8 cellular contexts compared by ENCODE assay signal in the genomic region with DNA sequence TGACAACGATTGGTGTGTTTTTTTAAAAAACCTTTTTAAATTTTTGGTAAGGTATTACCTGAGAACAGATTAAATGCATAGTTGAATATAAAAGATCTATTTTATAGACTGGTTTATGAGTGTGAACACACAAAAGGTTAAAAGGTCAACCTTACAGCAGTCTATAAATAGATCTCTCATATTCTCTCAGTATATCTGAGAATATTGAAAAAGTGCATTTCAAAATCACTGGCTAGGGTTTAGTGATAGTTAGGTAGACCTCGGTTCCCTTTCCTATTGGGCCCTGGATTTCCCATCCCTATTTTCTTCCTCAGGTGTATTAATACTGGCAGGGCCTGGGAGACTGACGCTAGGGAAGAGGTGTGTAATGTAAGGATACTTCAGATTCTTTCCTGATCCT. TPM values are rescaled to one million over a fixed set of nuclear protein-coding genes. Genes with fewer than 3 reads are reported as not detected.
DNase-seq lines count a peak whose midpoint lies in the region; ATAC-seq, FAIRE-seq and TF ChIP-seq lines count a peak whose summit lies in the region.

No MANE protein-coding gene starts in this region.

- intact Hi-C loops in spleen (cut with DNase I; ENCODE audit: low total_unique reads) = no loop called here

- 58 to 65% methylated on average over 3 of the region's 3 CpGs for WGBS in gastroesophageal sphincter (ENCODE audit: low coverage in 1 of 2), 2 donors
- WGBS in spleen, 5 donors = 54 to 72% (median 68%) methylated on average over 3 of the region's 3 CpGs

- TF ChIP-seq EP300 in gastroesophageal sphincter (IDR thresholded peaks at IDR 0.05) = no peak

- ATAC-seq in gastroesophageal sphincter (no peak), HG02642 (IDR thresholded peaks at IDR 0.05; ENCODE audit: poor library complexity, unreplicated experiment) (no peak)

- H3K27ac ChIP-seq in VCaP = peak overlapping the region; percentile 67
- H3K27ac ChIP-seq in gastroesophageal sphincter = peak overlapping the region in 3 of 4 donors; percentile 86 to 92 (median 87)
- peak overlapping the region in 7 of 8 donors; percentile 84 to 89 (median 88) for H3K27ac ChIP-seq in spleen

- H3K4me3 ChIP-seq in gastroesophageal sphincter (peak overlapping the region; percentile 40 to 60), spleen (peak overlapping the region in 7 of 8 donors; percentile 52 to 72 (median 56))

- TF ChIP-seq CTCF in VCaP (conservative IDR thresholded peaks at IDR 0.05) (no peak), gastroesophageal sphincter (IDR thresholded peaks at IDR 0.05) (no peak), spleen (IDR thresholded peaks at IDR 0.05 in 8 of 11, conservative IDR thresholded peaks at IDR 0.05 in 3 of 11) (no peak)

- no peak for FAIRE-seq in H54 (lab: Jason Lieb, UNC)

- H3K4me1 ChIP-seq in gastroesophageal sphincter = peaks cover 13 to 37% (median 18%) of the 10 kb centered on the region in 3 donors
- H3K4me1 ChIP-seq in spleen = peaks cover 26 to 39% (median 36%) of the 10 kb centered on the region in 6 donors

- H3K27me3 ChIP-seq in gastroesophageal sphincter (no peaks in the 10 kb centered on the region), spleen (replicated peaks in 1 of 7) (no peaks in the 10 kb centered on the region)

- H3K36me3 ChIP-seq in gastroesophageal sphincter = no peaks in the 10 kb centered on the region
- peaks cover 0 to 24% (median 0%) of the 10 kb centered on the region in 6 donors for H3K36me3 ChIP-seq in spleen

- TF ChIP-seq POLR2A in gastroesophageal sphincter (IDR thresholded peaks at IDR 0.05) = no peak
- no peak for TF ChIP-seq POLR2A in spleen (IDR thresholded peaks at IDR 0.05)
- TF ChIP-seq POLR2A in H54 (IDR thresholded peaks at IDR 0.05; ENCODE audit: low read depth, low read length) = no peak

- H3K9me3 ChIP-seq in gastroesophageal sphincter (no peaks in the 10 kb centered on the region), spleen (no peaks in the 10 kb centered on the region)

- DNase-seq in NCI-H2196 (lab: John Stamatoyannopoulos, UW; ENCODE audit: unreplicated experiment) (peak; percentile 11), NCI-H2196 treated with DMSO at 0.1 percent for 48 hours (lab: John Stamatoyannopoulos, UW; ENCODE audit: unreplicated experiment) (no peak), spleen (no peak), H54 (ENCODE audit: insufficient read length, low spot score) (no peak), cerebellar cortex (ENCODE audit: low spot score) (no peak)

RNA-seq across cellular contexts. Expression of a gene that starts 0.7 kb away (rescaled TPM):
- 10 to 100 TPM; 28.7 to 66.5 (median 39.8) TPM for total RNA-seq in gastroesophageal sphincter
- 100 to 1,000 TPM in 1 of 7 donors, 10 to 100 TPM in 6; 70.2 to 117 (median 86.4) TPM for total RNA-seq in spleen
- 10 to 100 TPM; 11.1 to 16.6 (median 16.1) TPM for polyA plus RNA-seq in spleen

RNA-seq across cellular contexts. Expression of a gene that starts 42.8 kb away (rescaled TPM):
- total RNA-seq in gastroesophageal sphincter (10 to 100 TPM in 2 of 4 donors, 1 to 10 TPM in 2; 6.6 to 27.9 (median 10.2) TPM), spleen (10 to 100 TPM; 13.5 to 19.8 (median 16.1) TPM)
- polyA plus RNA-seq in spleen = 1 to 10 TPM; 2.6 to 4.7 (median 3.5) TPM
